In the genomic region with DNA sequence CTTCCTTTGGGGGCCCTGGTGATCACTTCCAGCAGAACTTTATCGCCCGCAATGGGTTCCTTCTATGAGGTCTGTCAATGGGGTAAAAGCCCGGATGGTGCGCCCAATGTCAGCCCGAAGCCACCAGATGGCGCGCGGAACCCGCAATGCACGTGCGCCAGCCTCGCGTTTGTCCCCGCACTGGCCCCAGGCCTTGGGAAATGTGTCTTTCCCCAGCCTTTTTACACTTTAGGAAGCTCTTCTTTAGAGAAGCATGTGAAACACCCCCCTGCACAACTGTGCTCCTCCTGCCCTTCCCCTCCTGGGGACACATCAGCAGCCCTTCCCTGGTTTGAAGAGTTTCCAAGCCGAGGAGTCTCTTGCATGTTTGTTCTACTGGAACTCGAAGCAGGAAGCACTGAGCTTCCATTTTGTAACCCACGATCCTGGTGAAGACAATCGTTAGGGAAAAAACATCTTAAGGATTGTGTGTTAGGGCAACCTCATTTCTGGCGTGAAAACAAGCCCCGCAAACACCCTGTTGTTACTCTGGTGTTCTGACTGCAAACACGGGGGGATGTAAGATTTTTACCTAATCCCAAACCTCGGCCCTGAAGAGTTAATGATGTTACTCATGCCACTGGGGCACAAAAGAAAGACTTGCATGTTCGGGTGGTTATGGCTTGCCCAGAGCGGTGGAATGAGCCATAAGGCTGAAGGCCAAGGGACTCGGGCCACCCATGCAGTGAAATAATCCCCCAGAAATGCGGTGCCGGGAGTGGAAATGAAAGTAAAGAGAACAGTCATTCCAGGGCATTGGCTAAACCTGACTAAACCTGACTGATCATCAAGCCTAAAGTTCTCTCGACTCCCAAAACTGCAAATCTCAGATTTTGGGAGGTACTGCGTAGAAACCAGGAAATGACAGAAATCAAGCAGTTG, we compare ENCODE assay signal across 1 cellular context.
TF ChIP-seq lines count a peak whose summit lies in the region.

No MANE protein-coding gene starts in this region.

TF ChIP-seq in K562, 482 proteins besides CTCF, POLR2A, EP300 and RAD21 (continued from another document and continues in another):
- TF ChIP-seq THAP12 (CRISPR knock-in tag; IDR thresholded peaks at IDR 0.05) = no peak
- peak; percentile 33 for TF ChIP-seq HCFC1 (IDR thresholded peaks at IDR 0.05; ENCODE audit: low read depth, low read length)
- TF ChIP-seq PCBP1 (IDR thresholded peaks at IDR 0.05; ENCODE audit: low read depth, low read length, poor library complexity, severe bottlenecking) = no peak
- no peak for TF ChIP-seq SIRT6 (IDR thresholded peaks at IDR 0.05; ENCODE audit: low read depth, low read length)
- peak; percentile 72 for TF ChIP-seq ZKSCAN8 (CRISPR knock-in tag; IDR thresholded peaks at IDR 0.05)
- TF ChIP-seq KLF16 (IDR thresholded peaks at IDR 0.05) = no peak
- TF ChIP-seq SETDB1 (IDR thresholded peaks at IDR 0.05; ENCODE audit: low read length) = no peak
- TF ChIP-seq ARID4B (CRISPR knock-in tag; IDR thresholded peaks at IDR 0.05) = no peak
- 0 out of 2 replicates have a peak, but pooled peaks have one; percentile 25 for TF ChIP-seq NBN (IDR thresholded peaks at IDR 0.05; ENCODE audit: low read depth)
- TF ChIP-seq MYNN (IDR thresholded peaks at IDR 0.05) = no peak
- no peak for TF ChIP-seq MYNN (CRISPR knock-in tag; IDR thresholded peaks at IDR 0.05)
- TF ChIP-seq, protein P1, sequence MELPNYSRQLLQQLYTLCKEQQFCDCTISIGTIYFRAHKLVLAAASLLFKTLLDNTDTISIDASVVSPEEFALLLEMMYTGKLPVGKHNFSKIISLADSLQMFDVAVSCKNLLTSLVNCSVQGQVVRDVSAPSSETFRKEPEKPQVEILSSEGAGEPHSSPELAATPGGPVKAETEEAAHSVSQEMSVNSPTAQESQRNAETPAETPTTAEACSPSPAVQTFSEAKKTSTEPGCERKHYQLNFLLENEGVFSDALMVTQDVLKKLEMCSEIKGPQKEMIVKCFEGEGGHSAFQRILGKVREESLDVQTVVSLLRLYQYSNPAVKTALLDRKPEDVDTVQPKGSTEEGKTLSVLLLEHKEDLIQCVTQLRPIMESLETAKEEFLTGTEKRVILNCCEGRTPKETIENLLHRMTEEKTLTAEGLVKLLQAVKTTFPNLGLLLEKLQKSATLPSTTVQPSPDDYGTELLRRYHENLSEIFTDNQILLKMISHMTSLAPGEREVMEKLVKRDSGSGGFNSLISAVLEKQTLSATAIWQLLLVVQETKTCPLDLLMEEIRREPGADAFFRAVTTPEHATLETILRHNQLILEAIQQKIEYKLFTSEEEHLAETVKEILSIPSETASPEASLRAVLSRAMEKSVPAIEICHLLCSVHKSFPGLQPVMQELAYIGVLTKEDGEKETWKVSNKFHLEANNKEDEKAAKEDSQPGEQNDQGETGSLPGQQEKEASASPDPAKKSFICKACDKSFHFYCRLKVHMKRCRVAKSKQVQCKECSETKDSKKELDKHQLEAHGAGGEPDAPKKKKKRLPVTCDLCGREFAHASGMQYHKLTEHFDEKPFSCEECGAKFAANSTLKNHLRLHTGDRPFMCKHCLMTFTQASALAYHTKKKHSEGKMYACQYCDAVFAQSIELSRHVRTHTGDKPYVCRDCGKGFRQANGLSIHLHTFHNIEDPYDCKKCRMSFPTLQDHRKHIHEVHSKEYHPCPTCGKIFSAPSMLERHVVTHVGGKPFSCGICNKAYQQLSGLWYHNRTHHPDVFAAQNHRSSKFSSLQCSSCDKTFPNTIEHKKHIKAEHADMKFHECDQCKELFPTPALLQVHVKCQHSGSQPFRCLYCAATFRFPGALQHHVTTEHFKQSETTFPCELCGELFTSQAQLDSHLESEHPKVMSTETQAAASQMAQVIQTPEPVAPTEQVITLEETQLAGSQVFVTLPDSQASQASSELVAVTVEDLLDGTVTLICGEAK (IDR thresholded peaks at IDR 0.05) = 0 out of 2 replicates have a peak, but pooled peaks have one; percentile 16
- TF ChIP-seq, protein P1 (CRISPR knock-in tag; IDR thresholded peaks at IDR 0.05) = peak; percentile 45; the same call in 1 of the 2 replicates
- peak; percentile 98 for TF ChIP-seq ZNF589 (CRISPR knock-in tag; IDR thresholded peaks at IDR 0.05; ENCODE audit: low read depth)
- TF ChIP-seq ZNF212 (CRISPR knock-in tag; IDR thresholded peaks at IDR 0.05) = no peak
- no peak for TF ChIP-seq CSDE1 (IDR thresholded peaks at IDR 0.05)
- no peak for TF ChIP-seq TGIF2 (CRISPR knock-in tag; IDR thresholded peaks at IDR 0.05)
- no peak for TF ChIP-seq PML (IDR thresholded peaks at IDR 0.05; ENCODE audit: low read length)
- TF ChIP-seq, protein P2, sequence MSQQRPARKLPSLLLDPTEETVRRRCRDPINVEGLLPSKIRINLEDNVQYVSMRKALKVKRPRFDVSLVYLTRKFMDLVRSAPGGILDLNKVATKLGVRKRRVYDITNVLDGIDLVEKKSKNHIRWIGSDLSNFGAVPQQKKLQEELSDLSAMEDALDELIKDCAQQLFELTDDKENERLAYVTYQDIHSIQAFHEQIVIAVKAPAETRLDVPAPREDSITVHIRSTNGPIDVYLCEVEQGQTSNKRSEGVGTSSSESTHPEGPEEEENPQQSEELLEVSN (IDR thresholded peaks at IDR 0.05; ENCODE audit: borderline replicate concordance in 1 of 2, extremely low read depth in 1 of 2, insufficient read depth in 1 of 2, insufficient read length in 1 of 2, low read depth in 1 of 2, low read length in 1 of 2, poor library complexity in 1 of 2, severe bottlenecking in 1 of 2) = peak; percentile 88 to 93
- TF ChIP-seq ARID2 (IDR thresholded peaks at IDR 0.05) = peak; percentile 98
- peak; percentile 82; the same call in 1 of the 2 replicates for TF ChIP-seq NFRKB (IDR thresholded peaks at IDR 0.05; ENCODE audit: low read depth)
- TF ChIP-seq, protein P3, sequence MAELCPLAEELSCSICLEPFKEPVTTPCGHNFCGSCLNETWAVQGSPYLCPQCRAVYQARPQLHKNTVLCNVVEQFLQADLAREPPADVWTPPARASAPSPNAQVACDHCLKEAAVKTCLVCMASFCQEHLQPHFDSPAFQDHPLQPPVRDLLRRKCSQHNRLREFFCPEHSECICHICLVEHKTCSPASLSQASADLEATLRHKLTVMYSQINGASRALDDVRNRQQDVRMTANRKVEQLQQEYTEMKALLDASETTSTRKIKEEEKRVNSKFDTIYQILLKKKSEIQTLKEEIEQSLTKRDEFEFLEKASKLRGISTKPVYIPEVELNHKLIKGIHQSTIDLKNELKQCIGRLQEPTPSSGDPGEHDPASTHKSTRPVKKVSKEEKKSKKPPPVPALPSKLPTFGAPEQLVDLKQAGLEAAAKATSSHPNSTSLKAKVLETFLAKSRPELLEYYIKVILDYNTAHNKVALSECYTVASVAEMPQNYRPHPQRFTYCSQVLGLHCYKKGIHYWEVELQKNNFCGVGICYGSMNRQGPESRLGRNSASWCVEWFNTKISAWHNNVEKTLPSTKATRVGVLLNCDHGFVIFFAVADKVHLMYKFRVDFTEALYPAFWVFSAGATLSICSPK (IDR thresholded peaks at IDR 0.05; ENCODE audit: borderline replicate concordance) = no peak
- TF ChIP-seq ELK1 (CRISPR knock-in tag; IDR thresholded peaks at IDR 0.05) = no peak
- TF ChIP-seq, protein P4, sequence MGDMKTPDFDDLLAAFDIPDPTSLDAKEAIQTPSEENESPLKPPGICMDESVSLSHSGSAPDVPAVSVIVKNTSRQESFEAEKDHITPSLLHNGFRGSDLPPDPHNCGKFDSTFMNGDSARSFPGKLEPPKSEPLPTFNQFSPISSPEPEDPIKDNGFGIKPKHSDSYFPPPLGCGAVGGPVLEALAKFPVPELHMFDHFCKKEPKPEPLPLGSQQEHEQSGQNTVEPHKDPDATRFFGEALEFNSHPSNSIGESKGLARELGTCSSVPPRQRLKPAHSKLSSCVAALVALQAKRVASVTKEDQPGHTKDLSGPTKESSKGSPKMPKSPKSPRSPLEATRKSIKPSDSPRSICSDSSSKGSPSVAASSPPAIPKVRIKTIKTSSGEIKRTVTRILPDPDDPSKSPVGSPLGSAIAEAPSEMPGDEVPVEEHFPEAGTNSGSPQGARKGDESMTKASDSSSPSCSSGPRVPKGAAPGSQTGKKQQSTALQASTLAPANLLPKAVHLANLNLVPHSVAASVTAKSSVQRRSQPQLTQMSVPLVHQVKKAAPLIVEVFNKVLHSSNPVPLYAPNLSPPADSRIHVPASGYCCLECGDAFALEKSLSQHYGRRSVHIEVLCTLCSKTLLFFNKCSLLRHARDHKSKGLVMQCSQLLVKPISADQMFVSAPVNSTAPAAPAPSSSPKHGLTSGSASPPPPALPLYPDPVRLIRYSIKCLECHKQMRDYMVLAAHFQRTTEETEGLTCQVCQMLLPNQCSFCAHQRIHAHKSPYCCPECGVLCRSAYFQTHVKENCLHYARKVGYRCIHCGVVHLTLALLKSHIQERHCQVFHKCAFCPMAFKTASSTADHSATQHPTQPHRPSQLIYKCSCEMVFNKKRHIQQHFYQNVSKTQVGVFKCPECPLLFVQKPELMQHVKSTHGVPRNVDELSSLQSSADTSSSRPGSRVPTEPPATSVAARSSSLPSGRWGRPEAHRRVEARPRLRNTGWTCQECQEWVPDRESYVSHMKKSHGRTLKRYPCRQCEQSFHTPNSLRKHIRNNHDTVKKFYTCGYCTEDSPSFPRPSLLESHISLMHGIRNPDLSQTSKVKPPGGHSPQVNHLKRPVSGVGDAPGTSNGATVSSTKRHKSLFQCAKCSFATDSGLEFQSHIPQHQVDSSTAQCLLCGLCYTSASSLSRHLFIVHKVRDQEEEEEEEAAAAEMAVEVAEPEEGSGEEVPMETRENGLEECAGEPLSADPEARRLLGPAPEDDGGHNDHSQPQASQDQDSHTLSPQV (IDR thresholded peaks at IDR 0.05) = peak; percentile 97
- no peak for TF ChIP-seq GABPB2 (CRISPR knock-in tag; conservative IDR thresholded peaks at IDR 0.05)
